1 cellular context compared by ENCODE assay signal in genomic region chr10:32105782-32106382, GRCh38.
TF ChIP-seq lines count a peak whose summit lies in the region.

No MANE protein-coding gene starts in this region.

TF ChIP-seq in HepG2, 621 proteins besides CTCF, POLR2A, EP300 and RAD21 (continued from another document and continues in another):
- TF ChIP-seq JUND (CRISPR knock-in tag; IDR thresholded peaks at IDR 0.05) (no peak), SP5 (CRISPR knock-in tag; IDR thresholded peaks at IDR 0.05; ENCODE audit: borderline replicate concordance, low read depth) (peak; percentile 64; the same call in 1 of the 2 replicates), ZNF570 (CRISPR knock-in tag; IDR thresholded peaks at IDR 0.05; ENCODE audit: borderline replicate concordance) (no peak), PHF21A (CRISPR knock-in tag; IDR thresholded peaks at IDR 0.05) (peak; percentile 89), REL (CRISPR knock-in tag; conservative IDR thresholded peaks at IDR 0.05) (no peak), ZNF431 (CRISPR knock-in tag; IDR thresholded peaks at IDR 0.05; ENCODE audit: borderline replicate concordance, low read depth) (no peak), SNAPC4 (CRISPR knock-in tag; IDR thresholded peaks at IDR 0.05) (no peak), ZMYM4 (CRISPR knock-in tag; IDR thresholded peaks at IDR 0.05) (0 out of 2 replicates have a peak, but pooled peaks have one; percentile 75), GABPB1 (CRISPR knock-in tag; IDR thresholded peaks at IDR 0.05) (no peak), SNAPC5 (CRISPR knock-in tag; IDR thresholded peaks at IDR 0.05; ENCODE audit: borderline replicate concordance) (no peak), NFYC (CRISPR knock-in tag; IDR thresholded peaks at IDR 0.05) (peak; percentile 27; the same call in 1 of the 2 replicates), RARG (CRISPR knock-in tag; IDR thresholded peaks at IDR 0.05; ENCODE audit: low read depth) (no peak), SUZ12 (IDR thresholded peaks at IDR 0.05; ENCODE audit: low read depth, low read length) (no peak), ZNF737 (CRISPR knock-in tag; IDR thresholded peaks at IDR 0.05; ENCODE audit: borderline replicate concordance) (no peak), MAFG (CRISPR knock-in tag; IDR thresholded peaks at IDR 0.05) (no peak), SALL1 (CRISPR knock-in tag; IDR thresholded peaks at IDR 0.05) (peak; percentile 84), ARHGAP35 (CRISPR knock-in tag; IDR thresholded peaks at IDR 0.05; ENCODE audit: borderline replicate concordance) (no peak), THYN1 (CRISPR knock-in tag; IDR thresholded peaks at IDR 0.05; ENCODE audit: borderline replicate concordance, low read depth) (no peak), TRAFD1 (CRISPR knock-in tag; IDR thresholded peaks at IDR 0.05; ENCODE audit: borderline replicate concordance) (no peak), GFI1 (CRISPR knock-in tag; IDR thresholded peaks at IDR 0.05; ENCODE audit: borderline replicate concordance) (peak; percentile 96), CENPX (CRISPR knock-in tag; IDR thresholded peaks at IDR 0.05) (no peak), GLMP (CRISPR knock-in tag; IDR thresholded peaks at IDR 0.05; ENCODE audit: borderline replicate concordance) (no peak), ZNF101 (CRISPR knock-in tag; IDR thresholded peaks at IDR 0.05; ENCODE audit: borderline replicate concordance, low read depth) (no peak), ZKSCAN8 (CRISPR knock-in tag; IDR thresholded peaks at IDR 0.05; ENCODE audit: borderline replicate concordance) (peak; percentile 76; the same call in 1 of the 2 replicates), HNRNPK (IDR thresholded peaks at IDR 0.05; ENCODE audit: low read depth, low read length, poor library complexity, severe bottlenecking) (no peak), ZNF772 (CRISPR knock-in tag; IDR thresholded peaks at IDR 0.05) (peak; percentile 19; the same call in 1 of the 2 replicates), ZFX (CRISPR knock-in tag; IDR thresholded peaks at IDR 0.05; ENCODE audit: low read depth) (peak; percentile 35; the same call in 1 of the 2 replicates), PPARG (CRISPR knock-in tag; conservative IDR thresholded peaks at IDR 0.05) (peak; percentile 86), ZNF496 (CRISPR knock-in tag; IDR thresholded peaks at IDR 0.05; ENCODE audit: insufficient replicate concordance) (no peak), NFE2L1 (CRISPR knock-in tag; IDR thresholded peaks at IDR 0.05; ENCODE audit: borderline replicate concordance) (no peak), YY1 (IDR thresholded peaks at IDR 0.05; ENCODE audit: insufficient read depth, insufficient replicate concordance, low read depth, low read length) (no peak), SP140L (CRISPR knock-in tag; IDR thresholded peaks at IDR 0.05; ENCODE audit: borderline replicate concordance) (no peak), ARNT2 (CRISPR knock-in tag; IDR thresholded peaks at IDR 0.05; ENCODE audit: low read depth) (no peak; the same call in 1 of the 2 replicates), HBP1 (CRISPR knock-in tag; IDR thresholded peaks at IDR 0.05; ENCODE audit: low read depth) (no peak), ZNF607 (CRISPR knock-in tag; IDR thresholded peaks at IDR 0.05; ENCODE audit: borderline replicate concordance) (no peak), SIN3A (IDR thresholded peaks at IDR 0.05; ENCODE audit: borderline replicate concordance, low read depth, low read length) (no peak), ZNF512B (CRISPR knock-in tag; IDR thresholded peaks at IDR 0.05; ENCODE audit: borderline replicate concordance) (no peak; the same call in 1 of the 2 replicates), PRDM4 (CRISPR knock-in tag; IDR thresholded peaks at IDR 0.05; ENCODE audit: borderline replicate concordance) (no peak), CENPBD1 (CRISPR knock-in tag; IDR thresholded peaks at IDR 0.05; ENCODE audit: borderline replicate concordance, low read depth) (no peak), ZNF503 (CRISPR knock-in tag; IDR thresholded peaks at IDR 0.05) (peak; percentile 67; the same call in 1 of the 2 replicates), CSRNP1 (CRISPR knock-in tag; IDR thresholded peaks at IDR 0.05) (no peak), RORA (CRISPR knock-in tag; IDR thresholded peaks at IDR 0.05) (no peak), MED13 (CRISPR knock-in tag; IDR thresholded peaks at IDR 0.05) (no peak)
